In genomic region chr7:23205861-23206510, GRCh38 we compare ENCODE assay signal across 9 cellular contexts. TPM values are rescaled to one million over a fixed set of nuclear protein-coding genes. Genes with fewer than 3 reads are reported as not detected.
A peak's percentile ranks its signal among the peaks of the same experiment; 100 is the strongest.
DNase-seq lines count a peak whose midpoint lies in the region; ATAC-seq and TF ChIP-seq lines count a peak whose summit lies in the region.
"Had no signal": no experiment of that assay in that cellular context is flagged by ENCODE, and none has a peak within 500 bp of the region (broad histone marks: within the 10 kb centered on the region; RNA-seq: fewer than 3 reads in every experiment).

No MANE protein-coding gene starts in this region.

- no peaks in the 10 kb centered on the region for H3K9me3 Mint-ChIP-seq in MCF 10A (ENCODE audit: unreplicated experiment)
- H3K9me3 Mint-ChIP-seq in effector memory CD8-positive, alpha-beta T cell: no peaks in the 10 kb centered on the region
- no peaks in the 10 kb centered on the region for H3K9me3 Mint-ChIP-seq in Caco-2 (ENCODE audit: unreplicated experiment)

- no peaks in the 10 kb centered on the region for H3K9me3 ChIP-seq in breast epithelium
- no peaks in the 10 kb centered on the region for H3K9me3 ChIP-seq in mononuclear cell (ENCODE audit: low read depth, low read length)
- H3K9me3 ChIP-seq in Caco-2: no peaks in the 10 kb centered on the region

- H3K27me3 Mint-ChIP-seq in MCF 10A (ENCODE audit: insufficient read depth, unreplicated experiment): no peaks in the 10 kb centered on the region
- peaks cover 10 to 14% of the 10 kb centered on the region in 2 donors for H3K27me3 Mint-ChIP-seq in effector memory CD8-positive, alpha-beta T cell
- no peaks in the 10 kb centered on the region for H3K27me3 Mint-ChIP-seq in Caco-2 (ENCODE audit: insufficient read depth, unreplicated experiment)

- no peak for TF ChIP-seq CTCF in breast epithelium (IDR thresholded peaks at IDR 0.05)
- TF ChIP-seq CTCF in MCF 10A (IDR thresholded peaks at IDR 0.05; ENCODE audit: unreplicated experiment): no peak
- TF ChIP-seq CTCF in Caco-2 (IDR thresholded peaks at IDR 0.05; ENCODE audit: insufficient read depth in 1 of 2, low read depth in 1 of 2, low read length in 1 of 2, severe bottlenecking in 1 of 2, unreplicated experiment in 1 of 2): no peak

- H3K4me3 Mint-ChIP-seq in MCF 10A (ENCODE audit: unreplicated experiment): no peak overlapping the region
- peak overlapping the region in 1 of 2 donors; percentile 34 for H3K4me3 Mint-ChIP-seq in effector memory CD8-positive, alpha-beta T cell
- H3K4me3 Mint-ChIP-seq in Caco-2 (ENCODE audit: unreplicated experiment): no peak overlapping the region

- H3K4me1 Mint-ChIP-seq in MCF 10A (ENCODE audit: insufficient read depth, unreplicated experiment) (peaks cover 5% of the 10 kb centered on the region), Caco-2 (ENCODE audit: low read depth, unreplicated experiment) (peaks cover 8% of the 10 kb centered on the region)
- H3K4me1 Mint-ChIP-seq in effector memory CD8-positive, alpha-beta T cell (ENCODE audit: low read depth in 2 of 2): no peaks in the 10 kb centered on the region

- no peaks in the 10 kb centered on the region for H3K4me1 ChIP-seq in breast epithelium
- H3K4me1 ChIP-seq in mononuclear cell (ENCODE audit: insufficient read depth, low read length): peaks cover 46% of the 10 kb centered on the region
- H3K4me1 ChIP-seq in urinary bladder (ENCODE audit: insufficient read depth): no peaks in the 10 kb centered on the region
- no peaks in the 10 kb centered on the region for H3K4me1 ChIP-seq in Caco-2

- CTCF ChIA-PET in MCF 10A (lab: Yijun Ruan, JAX): interaction anchor here (1.3 kb wide), 1 partner anchor 21 kb away, joined by 3 read pairs; no protein-coding TSS in a partner anchor
- CTCF ChIA-PET in Caco-2 (lab: Charles Lee): interaction anchor here (0.7 kb wide), 1 partner anchor 120 kb away, joined by 4 read pairs; no protein-coding TSS in a partner anchor

- peak overlapping the region; percentile 55 to 70 for H3K27ac ChIP-seq in breast epithelium
- H3K27ac ChIP-seq in urinary bladder (ENCODE audit: low read depth): peak overlapping the region; percentile 28

- DNase-seq in breast epithelium (ENCODE audit: low spot score in 2 of 2): no peak
- no peak for DNase-seq in MCF 10A (ENCODE audit: unreplicated experiment)
- no peak for DNase-seq in effector memory CD8-positive, alpha-beta T cell
- no peak for DNase-seq in inferior parietal cortex (ENCODE audit: extremely low spot score)
- no peak for DNase-seq in Caco-2
- no peak for DNase-seq in NCI-H1436 treated with DMSO at 0.1 percent for 48 hours (lab: John Stamatoyannopoulos, UW)
- DNase-seq: PC-3 had no signal

- H3K36me3 Mint-ChIP-seq in MCF 10A (ENCODE audit: insufficient read depth, unreplicated experiment) (peaks cover 16% of the 10 kb centered on the region), Caco-2 (ENCODE audit: insufficient read depth, unreplicated experiment) (peaks cover 13% of the 10 kb centered on the region)
- peaks cover 11% of the 10 kb centered on the region for H3K36me3 Mint-ChIP-seq in effector memory CD8-positive, alpha-beta T cell (ENCODE audit: insufficient read depth)

- intact Hi-C loops in breast epithelium (cut with DNase I; ENCODE audit: low total_unique reads): loop anchor here (1.0 kb wide), 1 partner anchor 10 kb away; no protein-coding TSS in a partner anchor
- intact Hi-C loops in MCF 10A (cut with micrococcal nuclease): no loop called here
- intact Hi-C loops in Caco-2 (cut with micrococcal nuclease; ENCODE audit: unreplicated experiment): no loop called here

- peak overlapping the region; percentile 24 to 64 (median 45) for H3K4me3 ChIP-seq in breast epithelium
- peak overlapping the region; percentile 10 for H3K4me3 ChIP-seq in mononuclear cell (ENCODE audit: low read length)
- peak overlapping the region; percentile 22 for H3K4me3 ChIP-seq in urinary bladder (ENCODE audit: low read depth, low read length)
- no peak overlapping the region for H3K4me3 ChIP-seq in Caco-2 (ENCODE audit: low read depth, low read length)

- no TSS peak for BruUV-seq in MCF 10A (replicated peaks; lab: Mats Ljungman, UMichigan)
- BruUV-seq in Caco-2 (replicated peaks; lab: Mats Ljungman, UMichigan): no TSS peak

- H3K36me3 ChIP-seq in breast epithelium (no peaks in the 10 kb centered on the region), urinary bladder (ENCODE audit: insufficient read depth) (no peaks in the 10 kb centered on the region), Caco-2 (ENCODE audit: control insufficient read depth, insufficient read depth, low read length) (no peaks in the 10 kb centered on the region)

- POLR2A ChIA-PET in MCF 10A (lab: Yijun Ruan, JAX): interaction anchor here (0.6 kb wide), 1 partner anchor 57 kb away, joined by 3 read pairs; no protein-coding TSS in a partner anchor
- POLR2A ChIA-PET in Caco-2 (lab: Charles Lee): interaction anchor here (0.5 kb wide), 1 partner anchor 417 kb away, joined by 10 read pairs; no protein-coding TSS in a partner anchor

- 15% methylated on average over 69 of the region's 69 CpGs for WGBS in urinary bladder

- no peaks in the 10 kb centered on the region for H3K27me3 ChIP-seq in breast epithelium
- no peaks in the 10 kb centered on the region for H3K27me3 ChIP-seq in mononuclear cell (ENCODE audit: insufficient read depth, low read length)
- H3K27me3 ChIP-seq in Caco-2 (replicated peaks; ENCODE audit: control insufficient read depth, insufficient read depth, low read length): no peaks in the 10 kb centered on the region

- H3K27ac Mint-ChIP-seq in MCF 10A (ENCODE audit: low read depth, unreplicated experiment) (no peak overlapping the region), Caco-2 (ENCODE audit: unreplicated experiment) (no peak overlapping the region)
- H3K27ac Mint-ChIP-seq in effector memory CD8-positive, alpha-beta T cell: no peak overlapping the region

- ATAC-seq in effector memory CD8-positive, alpha-beta T cell (replicated peaks): peak; percentile 43

- TF ChIP-seq POLR2A in breast epithelium (IDR thresholded peaks at IDR 0.05): no peak

RNA-seq across cellular contexts. Expression of gene NUP42, which starts 24.1 kb away (rescaled TPM):
- total RNA-seq in breast epithelium (10 to 100 TPM; 29.4 to 46.4 (median 34.1) TPM), MCF 10A (2022) (41.3 and 42.0 TPM in 2 replicates), mononuclear cell (18.9 TPM), urinary bladder (50.4 TPM), Caco-2 (2022) (38.6 and 41.6 TPM in 2 replicates)
- 28.5 TPM for polyA plus RNA-seq in urinary bladder

RNA-seq across cellular contexts. Expression of gene GPNMB, which starts 40.6 kb away (rescaled TPM):
- total RNA-seq in breast epithelium (100 to 1,000 TPM in 2 of 3 donors, 10 to 100 TPM in 1; 86.9 to 460 (median 335) TPM), MCF 10A (2022) (1.1 and 1.6 TPM in 2 replicates), mononuclear cell (1.5 TPM), urinary bladder (48.1 TPM), Caco-2 (2022) (0.79 and 1.2 TPM in 2 replicates)
- polyA plus RNA-seq in urinary bladder: 62.2 TPM

Comparison
In these comparisons a context has a peak if more than half of its experiments do, and no peak if none do; other contexts are left out.
1. RNA of gene GPNMB, which starts 40.6 kb away (total RNA-seq): 86.9 to 460 TPM in breast epithelium and 48.1 TPM in urinary bladder (single experiment); 1.5 TPM in mononuclear cell (single experiment), 0.79 to 1.2 TPM in Caco-2 and 1.1 to 1.6 TPM in MCF 10A; every median in the first group is over 10 times any median in the second.